3 cellular contexts compared by ENCODE assay signal in the genomic region with DNA sequence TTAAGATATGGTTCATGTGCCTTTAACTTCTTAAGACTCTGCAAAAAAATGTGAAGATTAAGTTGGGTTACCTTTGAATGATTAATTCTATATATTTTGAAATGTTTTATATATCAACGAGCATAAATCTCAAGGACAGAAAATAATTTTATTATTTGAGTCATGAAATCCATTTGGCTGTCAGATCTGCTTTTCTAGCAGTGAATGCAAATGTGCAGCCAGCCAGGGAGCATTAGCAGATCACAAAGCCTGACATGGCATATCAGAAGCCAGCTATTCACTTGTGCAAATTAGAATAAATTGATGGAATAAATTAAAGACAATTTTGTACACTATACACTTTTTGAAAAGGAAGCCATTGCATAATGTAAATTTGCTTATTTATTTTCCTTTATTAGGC.
"Had no signal": no experiment of that assay in that cellular context is flagged by ENCODE, and none has a peak within 500 bp of the region (broad histone marks: within the 10 kb centered on the region; RNA-seq: fewer than 3 reads in every experiment).

No MANE protein-coding gene starts in this region.

- ATAC-seq: GM12878 had no signal

- H3K4me3 ChIP-seq: GM12878 had no signal

- DNase-seq: GDM1, GF-D8 had no signal
